12 cellular contexts compared by ENCODE assay signal in genomic region chr11:7597620-7598019, GRCh38.
A peak's percentile ranks its signal among the peaks of the same experiment; 100 is the strongest.
DNase-seq lines count a peak whose midpoint lies in the region; ATAC-seq, FAIRE-seq and TF ChIP-seq lines count a peak whose summit lies in the region.
"Had no signal": no experiment of that assay in that cellular context is flagged by ENCODE, and none has a peak within 500 bp of the region (broad histone marks: within the 10 kb centered on the region; RNA-seq: fewer than 3 reads in every experiment).

No MANE protein-coding gene starts in this region.

- H3K9me3 ChIP-seq in PC-3 (ENCODE audit: low read length), result no peaks in the 10 kb centered on the region
- H3K9me3 ChIP-seq in thyroid gland, result no peaks in the 10 kb centered on the region
- H3K9me3 ChIP-seq: left ventricle myocardium inferior had no signal

- TF ChIP-seq CTCF in PC-3 (conservative IDR thresholded peaks at IDR 0.05; ENCODE audit: low read depth, low read length) (no peak), thyroid gland (IDR thresholded peaks at IDR 0.05) (no peak)

- H3K9ac ChIP-seq in PC-3 (ENCODE audit: low read length), result no peak overlapping the region

- POLR2A ChIA-PET in PC-3 (lab: Charles Lee; ENCODE audit: unreplicated experiment), result no interaction called here

- no peaks in the 10 kb centered on the region for H3K9me2 ChIP-seq in PC-3 (replicated peaks; ENCODE audit: low read length)

- peak in 1 of 2 donors; percentile 74 for TF ChIP-seq POLR2A in thyroid gland (IDR thresholded peaks at IDR 0.05)

- no peaks in the 10 kb centered on the region for H3K36me3 ChIP-seq in PC-3 (ENCODE audit: low read depth, low read length)
- no peaks in the 10 kb centered on the region for H3K36me3 ChIP-seq in thyroid gland

- no peaks in the 10 kb centered on the region for H4K20me1 ChIP-seq in PC-3 (ENCODE audit: low read length)

- no peaks in the 10 kb centered on the region for H3F3A ChIP-seq in PC-3 (ENCODE audit: low read length, unreplicated experiment)

- no peaks in the 10 kb centered on the region for H3K79me2 ChIP-seq in PC-3 (ENCODE audit: low read length)

- H2AFZ ChIP-seq in PC-3 (ENCODE audit: low read length), result peak overlapping the region; percentile 72

- CTCF ChIA-PET in PC-3 (lab: Charles Lee), result no interaction called here

- WGBS in thyroid gland, 2 donors, result 28 to 37% methylated on average over 7 to 8 of the region's 8 CpGs

- H3K4me2 ChIP-seq in PC-3 (ENCODE audit: low read length), result peak overlapping the region; percentile 66

- peak; percentile 52 for DNase-seq in LoVo (ENCODE audit: low spot score)
- peak; percentile 83 for DNase-seq in PC-3
- DNase-seq in left lobe of liver (ENCODE audit: low spot score), result no peak
- peak; percentile 97 to 98 for DNase-seq in thyroid gland
- DNase-seq in urothelium cell line (ENCODE audit: low spot score), result no peak
- DNase-seq: CD8-positive, alpha-beta T cell; dermis blood vessel endothelial cell; left ventricle myocardium inferior; stimulated activated naive CD4-positive, alpha-beta T cell treated with Interleukin-2 at 50 U/mL for 16 hours; T-helper 9 cell had no signal

- ATAC-seq in PC-3 (peak; percentile 78), left lobe of liver (peak; percentile 4), HG02973 (IDR thresholded peaks at IDR 0.05; ENCODE audit: unreplicated experiment) (no peak), HG03280 (IDR thresholded peaks at IDR 0.05; ENCODE audit: unreplicated experiment) (no peak)
- ATAC-seq: CD8-positive, alpha-beta T cell had no signal

- H3K4me1 ChIP-seq in PC-3 (ENCODE audit: insufficient read depth, low read length) (peaks cover 38% of the 10 kb centered on the region), thyroid gland (peaks cover 63 to 70% of the 10 kb centered on the region in 2 donors)

- no TSS peak for BruUV-seq in PC-3 (replicated peaks; lab: Mats Ljungman, UMichigan)

- H3K4me3 ChIP-seq in PC-3 (ENCODE audit: low read length), result peak overlapping the region; percentile 28; the same call in 1 of the 2 replicates
- H3K4me3 ChIP-seq in thyroid gland (replicated peaks in 1 of 3), result no peak overlapping the region
- H3K4me3 ChIP-seq: left ventricle myocardium inferior had no signal

- FAIRE-seq in urothelium cell line (lab: Jason Lieb, UNC), result no peak

- H3K27me3 ChIP-seq in PC-3 (ENCODE audit: low read length) (no peaks in the 10 kb centered on the region), thyroid gland (no peaks in the 10 kb centered on the region)

- peak overlapping the region; percentile 28 for H3K27ac ChIP-seq in PC-3 (ENCODE audit: low read length)
- H3K27ac ChIP-seq in thyroid gland, result peak overlapping the region; percentile 75 to 85 (median 82)
- H3K27ac ChIP-seq: left ventricle myocardium inferior had no signal

- intact Hi-C loops in PC-3 (cut with micrococcal nuclease) (no loop called here), thyroid gland (cut with DNase I) (no loop called here)

Comparison
In these comparisons a context has a peak if more than half of its experiments do, and no peak if none do; other contexts are left out.
1. DNase-seq: peak in LoVo (single experiment), PC-3 (single experiment) and thyroid gland (2 of 2); none in left lobe of liver (single experiment) and urothelium cell line (single experiment).
2. ATAC-seq: peak in PC-3 (single experiment) and left lobe of liver (single experiment); none in HG02973 (single experiment) and HG03280 (single experiment).